8 cellular contexts compared by ENCODE assay signal in the genomic region with DNA sequence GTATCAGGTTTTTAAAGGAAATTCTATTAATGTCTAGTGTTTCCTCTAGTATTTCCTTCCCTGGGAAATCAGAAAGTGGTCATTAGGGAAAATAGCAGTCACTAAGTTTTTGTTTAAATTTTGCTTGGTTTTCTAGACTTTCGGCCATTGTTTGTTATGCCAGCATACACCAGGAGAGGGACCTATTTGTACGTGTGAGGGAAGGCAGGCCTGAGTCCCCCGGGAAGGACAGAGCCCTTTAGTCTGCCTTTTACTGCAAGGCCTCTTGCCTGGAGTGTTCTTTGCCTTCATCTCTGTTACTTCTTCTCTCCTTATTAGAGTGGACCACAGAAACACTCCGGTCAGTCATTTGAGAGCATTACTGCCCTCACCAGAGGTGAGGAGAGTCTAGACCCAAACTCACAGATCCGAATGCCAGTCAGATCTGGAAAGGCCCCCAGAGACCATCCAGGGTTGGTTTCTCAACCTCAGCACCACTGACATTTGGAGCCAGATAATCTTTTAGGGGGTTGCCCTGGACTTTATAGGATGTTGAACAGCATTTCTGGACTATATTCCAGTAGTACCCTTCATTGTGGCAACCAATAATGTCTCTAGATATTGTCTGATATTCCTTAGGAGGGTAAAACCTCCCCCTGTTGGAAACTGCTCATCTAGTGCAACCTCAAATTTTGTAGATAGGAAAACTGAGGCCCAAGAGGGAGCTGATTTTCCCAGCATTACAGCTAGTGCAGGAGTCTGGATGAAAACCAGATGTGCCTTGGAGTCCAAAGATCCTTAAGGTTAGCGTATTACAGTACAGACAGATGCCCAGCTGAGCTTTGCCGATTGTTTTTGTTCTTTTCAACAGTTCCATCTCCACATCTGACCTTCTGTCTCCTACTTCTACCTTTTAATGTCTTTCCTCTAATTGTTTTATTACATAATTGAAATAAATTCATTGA.
A peak's percentile ranks its signal among the peaks of the same experiment; 100 is the strongest.
DNase-seq lines count a peak whose midpoint lies in the region; ATAC-seq and TF ChIP-seq lines count a peak whose summit lies in the region.

No MANE protein-coding gene starts in this region.

- no peak overlapping the region for H3K4me3 ChIP-seq in stomach smooth muscle (ENCODE audit: low read length in 2 of 2)

- peaks cover 15% of the 10 kb centered on the region for H3K36me3 Mint-ChIP-seq in WTC11

- H3K4me1 Mint-ChIP-seq in WTC11: peaks cover 16% of the 10 kb centered on the region

- H3K4me3 Mint-ChIP-seq in WTC11: no peak overlapping the region

- TF ChIP-seq CTCF in WTC11 (IDR thresholded peaks at IDR 0.05) (no peak), GM10248 (IDR thresholded peaks at IDR 0.05; ENCODE audit: control extremely low read depth, extremely low read depth, low read depth, missing control alignments) (no peak)

- POLR2A ChIA-PET in WTC11 (lab: Charles Lee) (no interaction called here), GM10248 (lab: Yijun Ruan, JAX) (no interaction called here)

- DNase-seq in NCI-H2171 treated with DMSO at 0.1 percent for 48 hours (lab: John Stamatoyannopoulos, UW) (peak; percentile 2), NCI-H2171 (lab: John Stamatoyannopoulos, UW) (no peak), WTC11 (ENCODE audit: low spot score) (peak; percentile 33), left ventricle myocardium superior (peak; percentile 33), OCI-M2 (lab: John Stamatoyannopoulos, UW; ENCODE audit: unreplicated experiment) (no peak), NCI-H345 (lab: John Stamatoyannopoulos, UW) (no peak), GM10248 (ENCODE audit: extremely low spot score) (no peak)

- peak overlapping the region; percentile 7 to 64 for H3K9ac ChIP-seq in stomach smooth muscle (ENCODE audit: low read length in 2 of 2)

- intact Hi-C loops in left ventricle myocardium superior (cut with micrococcal nuclease): no loop called here

- H3K4me1 ChIP-seq in stomach smooth muscle (ENCODE audit: control insufficient read depth, insufficient read depth, low read length): peaks cover 9% of the 10 kb centered on the region

- H3K27ac Mint-ChIP-seq in WTC11: no peak overlapping the region

- ATAC-seq in WTC11 (peak; percentile 68), left ventricle myocardium superior (peak; percentile 57)

- H3K36me3 ChIP-seq in stomach smooth muscle (ENCODE audit: control insufficient read depth in 2 of 2, insufficient read depth in 2 of 2, low read length in 2 of 2): no peaks in the 10 kb centered on the region

- no peaks in the 10 kb centered on the region for H3K9me3 Mint-ChIP-seq in WTC11

- no peaks in the 10 kb centered on the region for H3K27me3 ChIP-seq in stomach smooth muscle (ENCODE audit: control insufficient read depth in 1 of 2, insufficient read depth in 2 of 2, low read length in 2 of 2)

- CTCF ChIA-PET in WTC11 (lab: Charles Lee) (interaction anchor here (1.0 kb wide), 1 partner anchor 105 kb away, joined by 3 read pairs; no protein-coding TSS in a partner anchor), GM10248 (lab: Yijun Ruan, JAX) (interaction anchor here (0.8 kb wide), 1 partner anchor 11 kb away, joined by 3 read pairs; no protein-coding TSS in a partner anchor)

- peak overlapping the region; percentile 81 for H3K27ac ChIP-seq in stomach smooth muscle (ENCODE audit: low read length)

- no peaks in the 10 kb centered on the region; the same call in 1 of the 2 replicates for H3K27me3 Mint-ChIP-seq in WTC11 (ENCODE audit: low read depth)

- no peaks in the 10 kb centered on the region for H3K9me3 ChIP-seq in stomach smooth muscle (ENCODE audit: control insufficient read depth in 2 of 2, low read length in 2 of 2)

TF ChIP-seq in WTC11, 78 proteins besides CTCF, POLR2A, EP300 and RAD21:
- TF ChIP-seq HMGXB4 (CRISPR knock-in tag; IDR thresholded peaks at IDR 0.05): no peak
- no peak for TF ChIP-seq NR3C1 (CRISPR knock-in tag; conservative IDR thresholded peaks at IDR 0.05; ENCODE audit: low read depth)
- TF ChIP-seq JAZF1 (CRISPR knock-in tag; IDR thresholded peaks at IDR 0.05): no peak
- TF ChIP-seq EMX1 (CRISPR knock-in tag; IDR thresholded peaks at IDR 0.05): no peak
- TF ChIP-seq ESRRA (CRISPR knock-in tag; IDR thresholded peaks at IDR 0.05; ENCODE audit: borderline replicate concordance): no peak
- TF ChIP-seq ELF4 (CRISPR knock-in tag; IDR thresholded peaks at IDR 0.05; ENCODE audit: low read depth): no peak
- TF ChIP-seq ZNF219 (CRISPR knock-in tag; IDR thresholded peaks at IDR 0.05; ENCODE audit: borderline replicate concordance): no peak
- TF ChIP-seq FOXJ3 (CRISPR knock-in tag; IDR thresholded peaks at IDR 0.05; ENCODE audit: borderline replicate concordance): no peak
- TF ChIP-seq SMAD4 (CRISPR knock-in tag; IDR thresholded peaks at IDR 0.05): no peak

Comparison
In these comparisons a context has a peak if more than half of its experiments do, and no peak if none do; other contexts are left out.
1. DNase-seq: peak in NCI-H2171 treated with DMSO at 0.1 percent for 48 hours (single experiment), WTC11 (single experiment) and left ventricle myocardium superior (single experiment); none in NCI-H2171 (single experiment), OCI-M2 (single experiment), NCI-H345 (single experiment) and GM10248 (single experiment).